36 cellular contexts compared by ENCODE assay signal in the genomic region with DNA sequence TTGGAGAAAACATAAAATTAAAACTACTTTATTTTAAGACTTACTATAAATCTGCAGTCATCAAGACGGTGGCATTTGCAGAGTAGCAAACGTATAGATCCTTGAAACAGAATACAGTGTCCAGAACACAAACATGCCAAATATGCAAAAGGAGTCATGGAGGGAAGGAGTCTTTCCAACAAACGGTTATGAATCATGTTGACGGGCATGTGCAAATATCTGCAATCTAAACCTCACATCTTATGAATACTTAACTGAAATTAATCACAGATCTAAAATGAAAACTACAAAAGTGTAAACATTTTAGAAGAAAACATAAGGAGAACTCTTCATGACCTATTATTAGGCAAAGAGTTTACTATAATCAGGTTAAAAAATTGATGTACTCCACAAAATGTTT.
A peak's percentile ranks its signal among the peaks of the same experiment; 100 is the strongest.
DNase-seq lines count a peak whose midpoint lies in the region; ATAC-seq, FAIRE-seq and TF ChIP-seq lines count a peak whose summit lies in the region.
"Had no signal": no experiment of that assay in that cellular context is flagged by ENCODE, and none has a peak within 500 bp of the region (broad histone marks: within the 10 kb centered on the region; RNA-seq: fewer than 3 reads in every experiment).

No MANE protein-coding gene starts in this region.

- no peaks in the 10 kb centered on the region for H3F3A ChIP-seq in SK-N-SH (replicated peaks; ENCODE audit: insufficient read depth)

- ATAC-seq in WTC11: no peak
- ATAC-seq: activated CD4-positive, alpha-beta T cell treated with anti-CD3 and anti-CD28 coated beads for 36 hours; activated CD8-positive, alpha-beta T cell treated with anti-CD3 and anti-CD28 coated beads for 36 hours; activated T-helper 17 cell treated with anti-CD3 and anti-CD28 coated beads, Interleukin-2, amount 50 U/mL, for 72 hours; gastroesophageal sphincter; left lobe of liver; stimulated activated naive CD8-positive, alpha-beta T cell treated with anti-CD3 and anti-CD28 coated beads, Interleukin-15, Interleukin-2, amounts not matched to agents 100 U/mL and 50 U/mL, for 24 hours had no signal

- 0 out of 4 replicates have a peak, but pooled peaks of 1 of the 2 experiments have one; percentile 23 for TF ChIP-seq EP300 in SK-N-SH (IDR thresholded peaks at IDR 0.05; ENCODE audit: borderline replicate concordance in 1 of 2, low read depth in 1 of 2, low read length in 1 of 2)

- H3K36me3 ChIP-seq in SK-N-SH (replicated peaks in 1 of 2; ENCODE audit: control insufficient read depth in 1 of 2, insufficient read depth in 2 of 2, low read length in 1 of 2): no peaks in the 10 kb centered on the region
- H3K36me3 ChIP-seq: BLaER1, gastroesophageal sphincter, right atrium auricular region had no signal

- no peak overlapping the region for H3K27ac ChIP-seq in SK-N-SH (ENCODE audit: low read depth in 2 of 2, low read length in 1 of 2)
- H3K27ac ChIP-seq: BLaER1, gastroesophageal sphincter, parathyroid adenoma, PC-9, right atrium auricular region, testis had no signal

- no peak overlapping the region for H2AFZ ChIP-seq in SK-N-SH (ENCODE audit: low read depth)
- H2AFZ ChIP-seq: parathyroid adenoma, PC-9 had no signal

- H3K4me3 Mint-ChIP-seq in WTC11: no peak overlapping the region
- H3K4me3 Mint-ChIP-seq: activated CD4-positive, alpha-beta T cell treated with anti-CD3 and anti-CD28 coated beads for 36 hours; activated CD8-positive, alpha-beta T cell treated with anti-CD3 and anti-CD28 coated beads for 36 hours; activated naive CD4-positive, alpha-beta T cell treated with anti-CD3 and anti-CD28 coated beads, Interleukin-2, amount 10 ng/mL, durations not matched to agents 7 days and 5 days; activated T-helper 17 cell treated with anti-CD3 and anti-CD28 coated beads, Interleukin-2, amount 50 U/mL, for 72 hours; dendritic cell treated with granulocyte-macrophage colony-stimulating factor and Interleukin-4, amounts not matched to agents 40 ng/mL and 50 ng/mL, for 4 days; IgD-negative memory B cell; immature natural killer cell; memory B cell had no signal

- no peak for TF ChIP-seq RAD21 in SK-N-SH (IDR thresholded peaks at IDR 0.05; ENCODE audit: low read length)

- H3K9me3 Mint-ChIP-seq in WTC11: peaks cover 12% of the 10 kb centered on the region
- H3K9me3 Mint-ChIP-seq: activated T-helper 17 cell treated with anti-CD3 and anti-CD28 coated beads, Interleukin-2, amount 50 U/mL, for 72 hours; dendritic cell treated with granulocyte-macrophage colony-stimulating factor and Interleukin-4, amounts not matched to agents 40 ng/mL and 50 ng/mL, for 4 days; memory B cell had no signal

- CTCF ChIA-PET in SK-N-SH (lab: Yijun Ruan, JAX) (no interaction called here), WTC11 (lab: Charles Lee) (interaction anchor here (1.2 kb wide), 1 partner anchor 10 kb away, joined by 5 read pairs; no protein-coding TSS in a partner anchor)

- no peak overlapping the region for H3K9ac ChIP-seq in SK-N-SH
- H3K9ac ChIP-seq: BLaER1, parathyroid adenoma had no signal

- POLR2A ChIA-PET in SK-N-SH (lab: Yijun Ruan, JAX) (no interaction called here), WTC11 (lab: Charles Lee) (no interaction called here)

- H3K9me3 ChIP-seq in SK-N-SH: 0 out of 2 replicates have a peak, but pooled peaks cover 7% of the 10 kb centered on the region
- H3K9me3 ChIP-seq: right atrium auricular region, testis had no signal

- H3K79me2 ChIP-seq in SK-N-SH (ENCODE audit: insufficient read depth): no peaks in the 10 kb centered on the region
- H3K79me2 ChIP-seq: parathyroid adenoma had no signal

- no peaks in the 10 kb centered on the region for H4K20me1 ChIP-seq in SK-N-SH (ENCODE audit: insufficient read depth)
- H4K20me1 ChIP-seq: BLaER1 had no signal

- H3K36me3 Mint-ChIP-seq in WTC11: no peaks in the 10 kb centered on the region
- H3K36me3 Mint-ChIP-seq: activated naive CD4-positive, alpha-beta T cell treated with anti-CD3 and anti-CD28 coated beads, Interleukin-2, amount 10 ng/mL, durations not matched to agents 7 days and 5 days; immature natural killer cell had no signal

- H3K27ac Mint-ChIP-seq in WTC11: no peak overlapping the region
- H3K27ac Mint-ChIP-seq: activated CD4-positive, alpha-beta T cell treated with anti-CD3 and anti-CD28 coated beads for 36 hours; activated CD8-positive, alpha-beta T cell treated with anti-CD3 and anti-CD28 coated beads for 36 hours; activated naive CD4-positive, alpha-beta T cell treated with anti-CD3 and anti-CD28 coated beads, Interleukin-2, amount 10 ng/mL, durations not matched to agents 7 days and 5 days; activated T-helper 17 cell treated with anti-CD3 and anti-CD28 coated beads, Interleukin-2, amount 50 U/mL, for 72 hours; dendritic cell treated with granulocyte-macrophage colony-stimulating factor and Interleukin-4, amounts not matched to agents 40 ng/mL and 50 ng/mL, for 4 days; immature natural killer cell; memory B cell had no signal

- H3K27me3 ChIP-seq in SK-N-SH (ENCODE audit: insufficient read depth): no peaks in the 10 kb centered on the region; the same call in 1 of the 2 replicates
- H3K27me3 ChIP-seq: BLaER1, right atrium auricular region, testis had no signal

- FAIRE-seq in HTR-8/SVneo (lab: Jason Lieb, UNC): no peak
- FAIRE-seq in D721Med (lab: Jason Lieb, UNC): no peak
- FAIRE-seq: G401.6 had no signal

- H3K27me3 Mint-ChIP-seq in WTC11 (ENCODE audit: low read depth): peaks cover 6% of the 10 kb centered on the region

- DNase-seq in HTR-8/SVneo (ENCODE audit: insufficient read length, low spot score) (peak; percentile 20), SK-N-SH (no peak), epithelial cell of esophagus (ENCODE audit: low read depth) (peak; percentile 59), non-pigmented ciliary epithelial cell (ENCODE audit: low read depth) (peak; percentile 22), NCI-H2227 (lab: John Stamatoyannopoulos, UW; ENCODE audit: unreplicated experiment) (no peak), putamen (ENCODE audit: low spot score) (no peak), D721Med (ENCODE audit: insufficient read length, low spot score) (no peak), WTC11 (ENCODE audit: low spot score) (no peak)
- DNase-seq: activated CD4-positive, alpha-beta T cell treated with anti-CD3 and anti-CD28 coated beads for 36 hours; activated CD8-positive, alpha-beta memory T cell treated with anti-CD3 and anti-CD28 coated beads, Interleukin-2, amount 50 U/mL, for 48 hours; activated CD8-positive, alpha-beta T cell treated with anti-CD3 and anti-CD28 coated beads for 36 hours; activated naive CD4-positive, alpha-beta T cell treated with anti-CD3 and anti-CD28 coated beads, Interleukin-2, amount 10 ng/mL, durations not matched to agents 7 days and 5 days; amygdala; caudate nucleus; DMS153; immature natural killer cell; MM.1S; NCI-H2029; NCI-H526; SIG-M5; stimulated activated CD4-positive, alpha-beta T cell treated with anti-CD3 and anti-CD28 coated beads, Interleukin-2, amount 100 ng/mL, for 24 hours; stimulated activated naive CD8-positive, alpha-beta T cell treated with anti-CD3 and anti-CD28 coated beads, Interleukin-15, Interleukin-2, amounts not matched to agents 100 U/mL and 50 U/mL, for 24 hours; SW 1271; testis had no signal

- H3K4me2 ChIP-seq in SK-N-SH: no peak overlapping the region
- H3K4me2 ChIP-seq: BLaER1, PC-9, smooth muscle cell had no signal

- no peak for TF ChIP-seq CTCF in SK-N-SH (IDR thresholded peaks at IDR 0.05)
- no peak for TF ChIP-seq CTCF in epithelial cell of esophagus (IDR thresholded peaks at IDR 0.05; ENCODE audit: insufficient read depth, low read depth, low read length, missing control alignments)
- no peak for TF ChIP-seq CTCF in D721Med (IDR thresholded peaks at IDR 0.05; ENCODE audit: insufficient read depth, missing control alignments)
- TF ChIP-seq CTCF in WTC11 (IDR thresholded peaks at IDR 0.05): no peak

- no peaks in the 10 kb centered on the region for H3K9me2 ChIP-seq in SK-N-SH

- no peaks in the 10 kb centered on the region for H3K4me1 ChIP-seq in SK-N-SH (ENCODE audit: control insufficient read depth in 1 of 2, insufficient read depth in 2 of 2, low read depth in 1 of 2, low read length in 1 of 2)
- H3K4me1 ChIP-seq: BLaER1, gastroesophageal sphincter, parathyroid adenoma, right atrium auricular region, testis had no signal

- no peaks in the 10 kb centered on the region for H3K4me1 Mint-ChIP-seq in WTC11
- H3K4me1 Mint-ChIP-seq: activated CD4-positive, alpha-beta T cell treated with anti-CD3 and anti-CD28 coated beads for 36 hours; activated naive CD4-positive, alpha-beta T cell treated with anti-CD3 and anti-CD28 coated beads, Interleukin-2, amount 10 ng/mL, durations not matched to agents 7 days and 5 days; activated T-helper 17 cell treated with anti-CD3 and anti-CD28 coated beads, Interleukin-2, amount 50 U/mL, for 72 hours; IgD-negative memory B cell; immature natural killer cell; memory B cell had no signal

- 32% methylated on average over 4 of the region's 4 CpGs for WGBS in SK-N-SH (ENCODE audit: low lambda C conversion rate)

- H3K4me3 ChIP-seq in SK-N-SH (ENCODE audit: low read depth in 2 of 2, low read length in 1 of 2) (no peak overlapping the region), epithelial cell of esophagus (ENCODE audit: low read length) (no peak overlapping the region)
- H3K4me3 ChIP-seq: BLaER1, gastroesophageal sphincter, PC-9, right atrium auricular region, smooth muscle cell, testis had no signal

TF ChIP-seq in SK-N-SH, 30 proteins besides CTCF, POLR2A, EP300 and RAD21 (continues in another document):
- TF ChIP-seq PBX3 (IDR thresholded peaks at IDR 0.05) (peak; percentile 83), ELF1 (IDR thresholded peaks at IDR 0.05) (no peak), TCF12 (IDR thresholded peaks at IDR 0.05) (peak; percentile 66)

TF ChIP-seq in WTC11, 78 proteins besides CTCF, POLR2A, EP300 and RAD21 (continues in another document):
- TF ChIP-seq TEAD1 (CRISPR knock-in tag; IDR thresholded peaks at IDR 0.05): no peak
- no peak for TF ChIP-seq ZNF232 (CRISPR knock-in tag; IDR thresholded peaks at IDR 0.05)
- TF ChIP-seq, protein P1, sequence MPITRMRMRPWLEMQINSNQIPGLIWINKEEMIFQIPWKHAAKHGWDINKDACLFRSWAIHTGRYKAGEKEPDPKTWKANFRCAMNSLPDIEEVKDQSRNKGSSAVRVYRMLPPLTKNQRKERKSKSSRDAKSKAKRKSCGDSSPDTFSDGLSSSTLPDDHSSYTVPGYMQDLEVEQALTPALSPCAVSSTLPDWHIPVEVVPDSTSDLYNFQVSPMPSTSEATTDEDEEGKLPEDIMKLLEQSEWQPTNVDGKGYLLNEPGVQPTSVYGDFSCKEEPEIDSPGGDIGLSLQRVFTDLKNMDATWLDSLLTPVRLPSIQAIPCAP (CRISPR knock-in tag; IDR thresholded peaks at IDR 0.05): no peak
- no peak for TF ChIP-seq ZNF263 (CRISPR knock-in tag; IDR thresholded peaks at IDR 0.05; ENCODE audit: low read depth)
- no peak for TF ChIP-seq NR1H2 (CRISPR knock-in tag; IDR thresholded peaks at IDR 0.05)
- TF ChIP-seq HMGA2 (CRISPR knock-in tag; IDR thresholded peaks at IDR 0.05): no peak

Comparison
In these comparisons a context has a peak if more than half of its experiments do, and no peak if none do; other contexts are left out.
1. DNase-seq: peak in HTR-8/SVneo (single experiment), epithelial cell of esophagus (single experiment) and non-pigmented ciliary epithelial cell (single experiment); none in SK-N-SH (single experiment), NCI-H2227 (single experiment), putamen (single experiment), D721Med (single experiment) and WTC11 (single experiment).